In genomic region chr1:224503161-224504118, GRCh38 we compare ENCODE assay signal across 8 cellular contexts.
A peak's percentile ranks its signal among the peaks of the same experiment; 100 is the strongest.
DNase-seq lines count a peak whose midpoint lies in the region; ATAC-seq and TF ChIP-seq lines count a peak whose summit lies in the region.

No MANE protein-coding gene starts in this region.

- no peak overlapping the region for H3K4me3 ChIP-seq in CD4-positive, CD25-positive, alpha-beta regulatory T cell (ENCODE audit: low read depth, low read length)
- H3K4me3 ChIP-seq in esophagus (ENCODE audit: low read depth in 1 of 2, low read length in 2 of 2) (no peak overlapping the region), mucosa of descending colon (no peak overlapping the region), upper lobe of left lung (peak overlapping the region in 1 of 4 donors; percentile 18)

- no peak for TF ChIP-seq CTCF in mucosa of descending colon (IDR thresholded peaks at IDR 0.05)
- TF ChIP-seq CTCF in upper lobe of left lung (IDR thresholded peaks at IDR 0.05) = peak in 4 of 6 experiments; percentile 12 to 47 (median 22)

- intact Hi-C loops in mucosa of descending colon (cut with DNase I, micrococcal nuclease) = no loop called here

- H3K27me3 ChIP-seq in CD4-positive, CD25-positive, alpha-beta regulatory T cell (ENCODE audit: control insufficient read depth, insufficient read depth, low read length) = no peaks in the 10 kb centered on the region
- H3K27me3 ChIP-seq in esophagus (ENCODE audit: control insufficient read depth in 1 of 2, insufficient read depth in 2 of 2, low read length in 2 of 2) = no peaks in the 10 kb centered on the region
- H3K27me3 ChIP-seq in upper lobe of left lung = no peaks in the 10 kb centered on the region

- no peaks in the 10 kb centered on the region for H3K36me3 ChIP-seq in CD4-positive, CD25-positive, alpha-beta regulatory T cell (ENCODE audit: control insufficient read depth, insufficient read depth, low read length)
- H3K36me3 ChIP-seq in esophagus (ENCODE audit: control insufficient read depth in 2 of 2, insufficient read depth in 2 of 2, low read length in 1 of 2) (no peaks in the 10 kb centered on the region), mucosa of descending colon (ENCODE audit: low read depth) (no peaks in the 10 kb centered on the region), upper lobe of left lung (no peaks in the 10 kb centered on the region)

- peak overlapping the region; percentile 34 to 85 (median 51) for H3K27ac Mint-ChIP-seq in CD4-positive, CD25-positive, alpha-beta regulatory T cell
- no peak overlapping the region for H3K27ac Mint-ChIP-seq in T-helper 17 cell

- no peak for TF ChIP-seq POLR2A in upper lobe of left lung (IDR thresholded peaks at IDR 0.05)

- H3K4me1 ChIP-seq in CD4-positive, CD25-positive, alpha-beta regulatory T cell (ENCODE audit: control insufficient read depth, insufficient read depth, low read length, poor library complexity, severe bottlenecking) = peaks cover 17% of the 10 kb centered on the region
- H3K4me1 ChIP-seq in esophagus (ENCODE audit: control insufficient read depth in 2 of 2, insufficient read depth in 2 of 2, low read length in 1 of 2) = peaks cover 6 to 26% of the 10 kb centered on the region in 2 donors
- H3K4me1 ChIP-seq in mucosa of descending colon (ENCODE audit: low read depth) = peaks cover 58% of the 10 kb centered on the region
- peaks cover 32 to 37% (median 34%) of the 10 kb centered on the region in 4 donors for H3K4me1 ChIP-seq in upper lobe of left lung

- H3K4me1 Mint-ChIP-seq in CD4-positive, CD25-positive, alpha-beta regulatory T cell = peaks cover 7 to 45% (median 26%) of the 10 kb centered on the region in 4 donors
- peaks cover 12% of the 10 kb centered on the region for H3K4me1 Mint-ChIP-seq in T-helper 17 cell

- no peak overlapping the region for H3K4me3 Mint-ChIP-seq in CD4-positive, CD25-positive, alpha-beta regulatory T cell
- H3K4me3 Mint-ChIP-seq in T-helper 17 cell = no peak overlapping the region

- ATAC-seq in CD4-positive, CD25-positive, alpha-beta regulatory T cell (ENCODE audit: low read depth in 2 of 2) = peak in 1 of 2 donors; percentile 15
- peak; percentile 88 for ATAC-seq in GM18867 (IDR thresholded peaks at IDR 0.05; ENCODE audit: unreplicated experiment)
- peak; percentile 93 for ATAC-seq in HG02981 (IDR thresholded peaks at IDR 0.05; ENCODE audit: unreplicated experiment)
- peak; percentile 25 for ATAC-seq in T-helper 17 cell
- ATAC-seq in mucosa of descending colon = peak; percentile 87
- peak; percentile 92 to 94 for ATAC-seq in upper lobe of left lung (ENCODE audit: low FRiP score in 2 of 2)

- H3K27ac ChIP-seq in CD4-positive, CD25-positive, alpha-beta regulatory T cell (ENCODE audit: insufficient read depth, low read length, poor library complexity, severe bottlenecking) = no peak overlapping the region
- peak overlapping the region; percentile 87 to 94 for H3K27ac ChIP-seq in esophagus (ENCODE audit: low read depth in 2 of 2, low read length in 1 of 2)
- H3K27ac ChIP-seq in upper lobe of left lung = peak overlapping the region; percentile 70 to 82 (median 76)

- TF ChIP-seq EP300 in upper lobe of left lung (IDR thresholded peaks at IDR 0.05) = peak in 1 of 4 donors; percentile 79

- peak in 1 of 3 donors; percentile 31 for DNase-seq in CD4-positive, CD25-positive, alpha-beta regulatory T cell
- peak; percentile 97 for DNase-seq in NCI-H1694 treated with DMSO at 0.1 percent for 48 hours (lab: John Stamatoyannopoulos, UW)
- no peak for DNase-seq in T-helper 17 cell
- peak; percentile 90 to 94 (median 91) for DNase-seq in mucosa of descending colon
- DNase-seq in upper lobe of left lung = peak; percentile 86 to 92

- peaks cover 4% of the 10 kb centered on the region for H3K36me3 Mint-ChIP-seq in CD4-positive, CD25-positive, alpha-beta regulatory T cell
- H3K36me3 Mint-ChIP-seq in T-helper 17 cell (ENCODE audit: low read depth) = no peaks in the 10 kb centered on the region

- WGBS in esophagus, 2 donors = 8% methylated on average over 19 of the region's 19 CpGs
- WGBS in upper lobe of left lung, 2 donors = 1 to 2% methylated on average over 4 to 18 of the region's 19 CpGs

- no peaks in the 10 kb centered on the region for H3K9me3 ChIP-seq in CD4-positive, CD25-positive, alpha-beta regulatory T cell (ENCODE audit: control insufficient read depth in 2 of 2, low read length in 2 of 2)
- H3K9me3 ChIP-seq in T-helper 17 cell (ENCODE audit: control insufficient read depth, low read length, poor library complexity, severe bottlenecking) = no peaks in the 10 kb centered on the region
- H3K9me3 ChIP-seq in esophagus (ENCODE audit: control insufficient read depth in 2 of 2, insufficient read depth in 1 of 2, low read depth in 1 of 2, low read length in 1 of 2) = no peaks in the 10 kb centered on the region
- no peaks in the 10 kb centered on the region for H3K9me3 ChIP-seq in mucosa of descending colon
- no peaks in the 10 kb centered on the region for H3K9me3 ChIP-seq in upper lobe of left lung

- no peaks in the 10 kb centered on the region for H3K27me3 Mint-ChIP-seq in CD4-positive, CD25-positive, alpha-beta regulatory T cell
- no peaks in the 10 kb centered on the region for H3K27me3 Mint-ChIP-seq in T-helper 17 cell

- no peaks in the 10 kb centered on the region for H3K9me3 Mint-ChIP-seq in CD4-positive, CD25-positive, alpha-beta regulatory T cell

Comparison
In these comparisons a context has a peak if more than half of its experiments do, and no peak if none do; other contexts are left out.
1. DNase-seq: peak in NCI-H1694 treated with DMSO at 0.1 percent for 48 hours (single experiment), mucosa of descending colon (3 of 3) and upper lobe of left lung (2 of 2); none in T-helper 17 cell (0 of 3).